Comparison of ENCODE assay signal across 11 cellular contexts in the genomic region with DNA sequence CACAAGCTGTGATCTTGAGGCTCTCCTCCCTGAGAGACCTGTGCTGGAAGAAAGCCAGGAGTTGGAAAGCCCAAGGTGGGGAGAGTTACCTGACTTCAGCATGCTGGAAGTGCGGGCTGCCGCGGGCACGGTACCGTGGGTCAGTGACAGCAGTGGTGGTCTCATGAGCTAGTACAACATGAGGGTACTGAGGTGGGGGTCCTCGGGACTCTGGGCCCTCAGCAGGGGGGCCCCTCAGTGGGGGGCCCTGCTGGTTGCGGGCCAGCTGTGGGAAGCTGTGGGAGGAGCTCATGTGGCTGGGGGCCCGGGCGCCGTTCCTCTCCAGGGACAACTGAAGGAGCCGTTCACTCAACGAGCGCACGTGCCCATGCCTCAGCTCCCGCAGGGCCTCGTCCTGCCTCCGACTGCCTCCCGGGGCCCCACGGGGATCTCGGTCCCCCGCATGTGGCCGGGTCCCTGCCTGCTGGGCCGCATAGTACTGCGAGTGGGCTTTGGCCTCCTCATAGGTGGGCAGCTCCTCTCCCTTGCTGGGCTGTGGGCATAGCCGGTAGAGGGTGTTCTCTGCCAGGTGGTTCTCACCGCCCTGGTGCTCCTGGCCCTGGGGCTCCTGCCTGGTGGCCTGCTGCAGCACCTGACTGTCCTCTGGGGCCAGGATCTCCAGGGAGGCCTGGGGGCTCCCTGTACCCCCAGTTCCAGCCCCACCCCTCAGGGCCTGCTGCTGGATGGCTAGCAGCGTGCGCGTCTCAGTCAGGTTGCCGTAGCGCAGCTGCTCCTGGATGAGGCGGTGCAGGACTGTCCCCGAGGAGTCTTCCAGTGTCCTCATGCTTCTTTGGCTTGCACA. TPM values are rescaled to one million over a fixed set of nuclear protein-coding genes. Genes with fewer than 3 reads are reported as not detected.
DNase-seq lines count a peak whose midpoint lies in the region; ATAC-seq and TF ChIP-seq lines count a peak whose summit lies in the region.
"Had no signal": no experiment of that assay in that cellular context is flagged by ENCODE, and none has a peak within 500 bp of the region (broad histone marks: within the 10 kb centered on the region; RNA-seq: fewer than 3 reads in every experiment).

No MANE protein-coding gene starts in this region.

- CTCF ChIA-PET in HEK293 (lab: Yijun Ruan, JAX), result interaction anchor here (1.0 to 1.2 kb wide), 3 partner anchors 15 to 82 kb away, joined by 3 read pairs; no protein-coding TSS in a partner anchor

- no peak for TF ChIP-seq POLR2A in body of pancreas (IDR thresholded peaks at IDR 0.05)
- no peak for TF ChIP-seq POLR2A in right lobe of liver (IDR thresholded peaks at IDR 0.05)

- no peak overlapping the region for H3K4me3 ChIP-seq in HEK293 (ENCODE audit: low read depth, low read length)
- H3K4me3 ChIP-seq in body of pancreas, result no peak overlapping the region
- H3K4me3 ChIP-seq in right lobe of liver, result peak overlapping the region in 1 of 3 donors; percentile 8
- peak overlapping the region in 1 of 2 donors; percentile 86 for H3K4me3 ChIP-seq in stomach smooth muscle (ENCODE audit: low read length in 2 of 2)

- no peak for TF ChIP-seq CTCF in HEK293 (tag by site-specific recombination; IDR thresholded peaks at IDR 0.05)
- no peak for TF ChIP-seq CTCF in body of pancreas (IDR thresholded peaks at IDR 0.05)
- TF ChIP-seq CTCF in right lobe of liver (IDR thresholded peaks at IDR 0.05), result no peak

- peaks cover 2% of the 10 kb centered on the region; the same call in 1 of the 2 replicates for H3K4me1 ChIP-seq in HEK293 (ENCODE audit: control insufficient read depth, insufficient read depth, low read length)
- peaks cover 81% of the 10 kb centered on the region for H3K4me1 ChIP-seq in body of pancreas
- peaks cover 0 to 41% (median 16%) of the 10 kb centered on the region in 4 donors for H3K4me1 ChIP-seq in right lobe of liver
- peaks cover 86% of the 10 kb centered on the region for H3K4me1 ChIP-seq in stomach smooth muscle (ENCODE audit: control insufficient read depth, insufficient read depth, low read length)

- H3K9me3 ChIP-seq in HEK293 (ENCODE audit: control insufficient read depth, insufficient read depth, low read depth, low read length), result no peaks in the 10 kb centered on the region
- H3K9me3 ChIP-seq in body of pancreas, result no peaks in the 10 kb centered on the region
- H3K9me3 ChIP-seq in right lobe of liver, result no peaks in the 10 kb centered on the region
- no peaks in the 10 kb centered on the region for H3K9me3 ChIP-seq in stomach smooth muscle (ENCODE audit: control insufficient read depth in 2 of 2, low read length in 2 of 2)

- peaks cover 0 to 54% of the 10 kb centered on the region in 2 experiments; a peak in 1 of 3 replicates for H3K36me3 ChIP-seq in HEK293 (ENCODE audit: control insufficient read depth in 2 of 2, insufficient read depth in 1 of 2, low read length in 2 of 2)
- peaks cover 2 to 7% of the 10 kb centered on the region in 2 donors for H3K36me3 ChIP-seq in body of pancreas (replicated peaks in 1 of 2; ENCODE audit: insufficient read depth in 1 of 2, low read depth in 2 of 2)
- peaks cover 0 to 56% (median 26%) of the 10 kb centered on the region in 4 donors for H3K36me3 ChIP-seq in right lobe of liver
- H3K36me3 ChIP-seq in stomach smooth muscle (ENCODE audit: control insufficient read depth in 2 of 2, insufficient read depth in 2 of 2, low read length in 2 of 2), result peaks cover 27 to 39% of the 10 kb centered on the region in 2 donors

- no peak for ATAC-seq in body of pancreas
- ATAC-seq in right lobe of liver, result no peak
- no peak for ATAC-seq in HG02852 (IDR thresholded peaks at IDR 0.05; ENCODE audit: unreplicated experiment)
- ATAC-seq: naive thymus-derived CD4-positive, alpha-beta T cell had no signal

- POLR2A ChIA-PET in HEK293 (lab: Yijun Ruan, JAX), result interaction anchor here (1.7 kb wide), 1 partner anchor 13 kb away, joined by 8 read pairs; no protein-coding TSS in a partner anchor

- DNase-seq in body of pancreas (no peak), right lobe of liver (peak in 1 of 3 donors; percentile 40), T-helper 2 cell (no peak)
- DNase-seq in stimulated activated naive CD4-positive, alpha-beta T cell treated with Interleukin-2 at 50 U/mL for 16 hours (lab: John Stamatoyannopoulos, UW), result no peak
- DNase-seq in activated CD4-positive, alpha-beta T cell treated with anti-CD3 and anti-CD28 coated beads, Interleukin-2, amount 50 U/mL, for 1 hour, result no peak
- DNase-seq: naive thymus-derived CD4-positive, alpha-beta T cell; NCI-H187 treated with DMSO at 0.1 percent for 48 hours; T-helper 1 cell had no signal

- H3K9ac ChIP-seq in stomach smooth muscle (ENCODE audit: low read length in 2 of 2), result no peak overlapping the region

- WGBS in body of pancreas, 2 donors, result 60 to 80% methylated on average over 9 to 31 of the region's 33 CpGs
- WGBS in right lobe of liver (ENCODE audit: insufficient coverage, low coverage, low lambda C conversion rate, missing lambda C conversion rate), result 76% methylated on average over 5 of the region's 33 CpGs

- intact Hi-C loops in body of pancreas (cut with DNase I) (no loop called here), right lobe of liver (cut with DNase I) (no loop called here)

- H3K27me3 ChIP-seq in body of pancreas, result no peaks in the 10 kb centered on the region
- no peaks in the 10 kb centered on the region for H3K27me3 ChIP-seq in right lobe of liver
- H3K27me3 ChIP-seq in stomach smooth muscle (ENCODE audit: control insufficient read depth in 1 of 2, insufficient read depth in 2 of 2, low read length in 2 of 2), result no peaks in the 10 kb centered on the region

- H3K27ac ChIP-seq in HEK293 (ENCODE audit: extremely low read depth, low read depth, low read length) (no peak overlapping the region), body of pancreas (peak overlapping the region; percentile 7 to 99 (median 98)), right lobe of liver (peak overlapping the region in 2 of 3 donors; percentile 19 to 24), stomach smooth muscle (ENCODE audit: low read length) (peak overlapping the region; percentile 76)

TF ChIP-seq in HEK293, 187 proteins besides CTCF, POLR2A, EP300 and RAD21:
- TF ChIP-seq ZXDB (tag by site-specific recombination; IDR thresholded peaks at IDR 0.05) (no peak), GLI4 (tag by site-specific recombination; IDR thresholded peaks at IDR 0.05) (no peak), ZNF548 (tag by site-specific recombination; IDR thresholded peaks at IDR 0.05) (no peak), ZNF664 (tag by site-specific recombination; IDR thresholded peaks at IDR 0.05) (no peak), GLIS1 (tag by site-specific recombination; IDR thresholded peaks at IDR 0.05) (peak; percentile 73), ZNF707 (tag by site-specific recombination; IDR thresholded peaks at IDR 0.05) (no peak)

RNA-seq across cellular contexts. Expression of a gene that starts 3.4 kb away (rescaled TPM):
- 10 to 100 TPM; 65.1 to 71.5 TPM for total RNA-seq in body of pancreas
- total RNA-seq in right lobe of liver, result 10 to 100 TPM; 18.0 to 33.3 (median 21.8) TPM
- total RNA-seq: naive thymus-derived CD4-positive, alpha-beta T cell had no signal
